ENCODE assay signal across 30 cellular contexts in genomic region chr5:153893809-153894208, GRCh38.
"Had no signal": no experiment of that assay in that cellular context is flagged by ENCODE, and none has a peak within 500 bp of the region (broad histone marks: within the 10 kb centered on the region; RNA-seq: fewer than 3 reads in every experiment).

No MANE protein-coding gene starts in this region.

- H3K27me3 ChIP-seq: foreskin keratinocyte, heart left ventricle, left lung, ovary, uterus had no signal

- H3K9me3 ChIP-seq: heart left ventricle, left lung, ovary, prostate gland, uterus had no signal

- H3K36me3 ChIP-seq: heart left ventricle, left lung, ovary, prostate gland, uterus had no signal

- DNase-seq: activated CD4-positive, alpha-beta memory T cell treated with anti-CD3 and anti-CD28 coated beads for 36 hours; activated CD4-positive, alpha-beta T cell treated with anti-CD3 and anti-CD28 coated beads for 48 hours; activated CD8-positive, alpha-beta memory T cell treated with anti-CD3 and anti-CD28 coated beads, Interleukin-2, amount 50 U/mL, for 4 hours; activated gamma-delta T cell treated with Interleukin-2 at 50 U/mL for 16 hours; activated naive CD4-positive, alpha-beta T cell treated with anti-CD3 and anti-CD28 coated beads, Interleukin-2, amount 50 U/mL, for 16 hours; activated T-cell treated with anti-CD3 and anti-CD28 coated beads, Interleukin-2, amount 50 U/mL, for 1 hour; amniotic stem cell; caudate nucleus; cortex of kidney; effector memory CD8-positive, alpha-beta T cell; foreskin keratinocyte; heart left ventricle; left lung; ovary; retina; small intestine; stimulated activated CD4-positive, alpha-beta T cell treated with anti-CD3 and anti-CD28 coated beads, Interleukin-1b, Interleukin-23, amount 100 ng/mL, for 48 hours; stimulated activated CD4-positive, alpha-beta T cell treated with anti-CD3 and anti-CD28 coated beads, Interleukin-4, amount 100 ng/mL, for 4 hours; stimulated activated CD8-positive, alpha-beta memory T cell treated with anti-CD3 and anti-CD28 coated beads, Interleukin-4, amount 100 ng/mL, for 48 hours; stimulated activated naive CD8-positive, alpha-beta T cell treated with anti-CD3 and anti-CD28 coated beads, Interleukin-15, amount 100 ng/mL, for 72 hours; substantia nigra; T-helper 2 cell; uterus had no signal

- H3K4me3 ChIP-seq: heart left ventricle, left lung, lung, ovary, prostate gland, uterus had no signal

- ATAC-seq: activated CD4-positive, CD25-positive, alpha-beta regulatory T cell treated with anti-CD3 and anti-CD28 coated beads, Interleukin-2, amount 50 U/mL, for 24 hours; effector memory CD8-positive, alpha-beta T cell; esophagus mucosa; foreskin keratinocyte; heart left ventricle; left lung; sciatic nerve; stimulated activated memory B cell treated with anti-CD40 and anti-IgM and Interleukin-4, amounts not matched to agents 10 μg/mL and 1 μg/mL and 100 μg/mL, for 72 hours; stimulated activated naive CD8-positive, alpha-beta T cell treated with anti-CD3 and anti-CD28 coated beads, Interleukin-15, amount 100 ng/mL, for 72 hours had no signal

- H3K27ac ChIP-seq: foreskin keratinocyte, heart left ventricle, left lung, ovary, prostate gland, uterus, VCaP had no signal

- H3K4me1 ChIP-seq: heart left ventricle, left lung, prostate gland, uterus had no signal
